Comparison of ENCODE assay signal across 13 cellular contexts in the genomic region with DNA sequence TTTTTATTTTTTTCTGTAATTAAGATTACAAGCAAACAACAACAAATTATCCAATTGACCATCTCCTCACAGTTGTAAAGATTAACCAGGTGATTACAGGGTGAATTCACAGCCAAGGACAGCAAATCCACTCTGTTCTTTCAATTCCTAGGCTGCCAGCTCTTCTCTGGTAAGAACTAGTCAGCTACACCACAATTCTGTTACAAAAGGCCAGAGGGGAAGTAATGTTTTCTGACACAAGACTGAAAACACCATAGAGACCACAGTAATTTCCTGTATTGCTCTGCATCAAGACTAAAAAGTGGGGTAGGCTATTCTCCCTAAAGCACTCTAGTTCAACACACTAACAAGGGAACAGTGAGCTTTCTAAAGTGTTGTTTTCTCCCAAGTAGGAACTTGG. TPM values are rescaled to one million over a fixed set of nuclear protein-coding genes. Genes with fewer than 3 reads are reported as not detected.
DNase-seq lines count a peak whose midpoint lies in the region; ATAC-seq and TF ChIP-seq lines count a peak whose summit lies in the region.
"Had no signal": no experiment of that assay in that cellular context is flagged by ENCODE, and none has a peak within 500 bp of the region (broad histone marks: within the 10 kb centered on the region; RNA-seq: fewer than 3 reads in every experiment).

No MANE protein-coding gene starts in this region.

- ATAC-seq in GM18502 (IDR thresholded peaks at IDR 0.05; ENCODE audit: poor library complexity, unreplicated experiment) (peak; percentile 84), GM19467 (IDR thresholded peaks at IDR 0.05; ENCODE audit: unreplicated experiment) (peak; percentile 67), HG03558 (IDR thresholded peaks at IDR 0.05; ENCODE audit: extremely low read depth, unreplicated experiment) (peak; percentile 40), HG02970 (IDR thresholded peaks at IDR 0.05; ENCODE audit: low FRiP score, unreplicated experiment) (no peak), HG02884 (IDR thresholded peaks at IDR 0.05; ENCODE audit: unreplicated experiment) (no peak), left lobe of liver (no peak)

- in situ Hi-C loops in astrocyte of the cerebellum (cut with HindIII; ENCODE audit: low sequenced_read_pairs): no loop called here

- H3K36me3 ChIP-seq in right atrium auricular region: no peaks in the 10 kb centered on the region
- H3K36me3 ChIP-seq: cardiac muscle cell had no signal

- H3K27ac ChIP-seq in right atrium auricular region: no peak overlapping the region
- H3K27ac ChIP-seq: cardiac muscle cell had no signal

- H3K27me3 ChIP-seq in right atrium auricular region: no peaks in the 10 kb centered on the region

- H3K9me3 ChIP-seq in right atrium auricular region: no peaks in the 10 kb centered on the region

- DNase-seq in astrocyte of the cerebellum (ENCODE audit: low read depth) (peak; percentile 37), right atrium auricular region (ENCODE audit: low spot score) (no peak), left lobe of liver (ENCODE audit: low spot score) (no peak)
- DNase-seq: head of caudate nucleus, naive B cell, NCI-H774 had no signal

- TF ChIP-seq CTCF in astrocyte of the cerebellum (IDR thresholded peaks at IDR 0.05; ENCODE audit: low read depth, low read length, missing control alignments): no peak
- no peak for TF ChIP-seq CTCF in right atrium auricular region (IDR thresholded peaks at IDR 0.05)

- no peaks in the 10 kb centered on the region for H3K4me1 ChIP-seq in right atrium auricular region

- H3K4me3 ChIP-seq in astrocyte of the cerebellum (ENCODE audit: low read depth, low read length) (no peak overlapping the region), right atrium auricular region (no peak overlapping the region)
- H3K4me3 ChIP-seq: cardiac muscle cell had no signal

RNA-seq across cellular contexts. Expression of gene CA10, which starts 10.6 kb away (rescaled TPM):
- total RNA-seq in right atrium auricular region: not detected
- total RNA-seq in left lobe of liver: not detected
- total RNA-seq: cardiac muscle cell, Daoy had no signal

Comparison
In these comparisons a context has a peak if more than half of its experiments do, and no peak if none do; other contexts are left out.
1. ATAC-seq: peak in GM18502 (single experiment), GM19467 (single experiment) and HG03558 (single experiment); none in HG02970 (single experiment), HG02884 (single experiment) and left lobe of liver (single experiment).